Comparison of ENCODE assay signal across 28 cellular contexts in genomic region chr17:36824678-36825091, GRCh38.
DNase-seq lines count a peak whose midpoint lies in the region; ATAC-seq, FAIRE-seq and TF ChIP-seq lines count a peak whose summit lies in the region.
"Had no signal": no experiment of that assay in that cellular context is flagged by ENCODE, and none has a peak within 500 bp of the region (broad histone marks: within the 10 kb centered on the region; RNA-seq: fewer than 3 reads in every experiment).

No MANE protein-coding gene starts in this region.

- H3K4me1 Mint-ChIP-seq in T-cell: no peaks in the 10 kb centered on the region

- H3K4me3 Mint-ChIP-seq in T-cell: no peak overlapping the region
- H3K4me3 Mint-ChIP-seq: activated CD8-positive, alpha-beta T cell treated with anti-CD3 and anti-CD28 coated beads, Interleukin-2, amount 10 ng/mL, durations not matched to agents 7 days and 5 days; activated naive CD4-positive, alpha-beta T cell treated with anti-CD3 and anti-CD28 coated beads for 36 hours; CD4-positive, alpha-beta memory T cell; neural progenitor cell had no signal

- H3K36me3 ChIP-seq in H7 (replicated peaks; ENCODE audit: control insufficient read depth, insufficient read depth, low read length) (no peaks in the 10 kb centered on the region), RWPE2 (ENCODE audit: low read depth) (no peaks in the 10 kb centered on the region)
- H3K36me3 ChIP-seq: ascending aorta, left ventricle myocardium inferior, neural progenitor cell, tibial nerve had no signal

- H3K9me3 Mint-ChIP-seq in T-cell: no peaks in the 10 kb centered on the region
- H3K9me3 Mint-ChIP-seq: activated naive CD4-positive, alpha-beta T cell treated with anti-CD3 and anti-CD28 coated beads for 36 hours; CD4-positive, alpha-beta memory T cell; neural progenitor cell had no signal

- H3K4me3 ChIP-seq in A549 (no peak overlapping the region), H7 (ENCODE audit: insufficient read depth, low read depth, low read length) (no peak overlapping the region), RWPE2 (ENCODE audit: severe bottlenecking) (no peak overlapping the region)
- H3K4me3 ChIP-seq: ascending aorta, left ventricle myocardium inferior, mucosa of descending colon, neural progenitor cell, skin epidermis, tibial nerve had no signal

- TF ChIP-seq CTCF in A549 (IDR thresholded peaks at IDR 0.05) (no peak), RWPE2 (IDR thresholded peaks at IDR 0.05; ENCODE audit: poor library complexity, severe bottlenecking) (no peak), foreskin keratinocyte (conservative IDR thresholded peaks at IDR 0.05) (no peak)

- no peaks in the 10 kb centered on the region for H3K36me3 Mint-ChIP-seq in T-cell
- H3K36me3 Mint-ChIP-seq: CD4-positive, alpha-beta memory T cell; neural progenitor cell had no signal

- TF ChIP-seq EP300 in A549 (IDR thresholded peaks at IDR 0.05): no peak

- DNase-seq in A549 (ENCODE audit: low read depth in 1 of 2, low spot score in 1 of 2): peak in 1 of 2 experiments; percentile 46
- peak; percentile 53 for DNase-seq in H7
- no peak for DNase-seq in RWPE2 (ENCODE audit: low spot score)
- peak; percentile 42 to 61 for DNase-seq in foreskin keratinocyte
- no peak for DNase-seq in T-cell
- no peak for DNase-seq in NCI-H2227 (lab: John Stamatoyannopoulos, UW; ENCODE audit: unreplicated experiment)
- DNase-seq: activated CD8-positive, alpha-beta T cell treated with anti-CD3 and anti-CD28 coated beads, Interleukin-2, amount 10 ng/mL, durations not matched to agents 7 days and 5 days; activated naive CD4-positive, alpha-beta T cell treated with anti-CD3 and anti-CD28 coated beads for 36 hours; activated T-cell treated with anti-CD3 and anti-CD28 coated beads, Interleukin-2, amount 50 U/mL, for 48 hours; CD4-positive, alpha-beta memory T cell; DMS79; effector memory CD4-positive, alpha-beta T cell; left ventricle myocardium inferior; mucosa of descending colon; NCI-H1092; NCI-H2081; NCI-H510A treated with DMSO at 0.1 percent for 48 hours; stimulated activated CD4-positive, alpha-beta T cell treated with anti-CD3 and anti-CD28 coated beads, Interleukin-2, amount 100 ng/mL, for 48 hours; stimulated activated naive CD8-positive, alpha-beta T cell treated with anti-CD3 and anti-CD28 coated beads, Interleukin-15, Interleukin-2, amounts not matched to agents 100 U/mL and 50 U/mL, for 24 hours had no signal

- no peak overlapping the region for H3K27ac ChIP-seq in A549
- H3K27ac ChIP-seq in RWPE2 (ENCODE audit: poor library complexity, severe bottlenecking): no peak overlapping the region
- H3K27ac ChIP-seq in foreskin keratinocyte: no peak overlapping the region
- H3K27ac ChIP-seq: ascending aorta, HL-60, left ventricle myocardium inferior, neural progenitor cell, RWPE1, skin epidermis, tibial nerve had no signal

- TF ChIP-seq RAD21 in A549 (conservative IDR thresholded peaks at IDR 0.05 in 1 of 2, IDR thresholded peaks at IDR 0.05 in 1 of 2): no peak

- H3K27me3 ChIP-seq in H7 (ENCODE audit: control insufficient read depth, insufficient read depth, low read length) (no peaks in the 10 kb centered on the region), RWPE2 (ENCODE audit: insufficient read depth, poor library complexity, severe bottlenecking) (no peaks in the 10 kb centered on the region), foreskin keratinocyte (peaks cover 37% of the 10 kb centered on the region)
- H3K27me3 ChIP-seq: ascending aorta, neural progenitor cell had no signal

- H3K9me3 ChIP-seq in A549 (no peaks in the 10 kb centered on the region), RWPE2 (ENCODE audit: severe bottlenecking) (no peaks in the 10 kb centered on the region)
- H3K9me3 ChIP-seq: ascending aorta, left ventricle myocardium inferior, mucosa of descending colon, tibial nerve had no signal

- ATAC-seq in A549: peak in 1 of 2 experiments; percentile 42; a peak in 3 of 6 replicates
- 0 out of 3 replicates have a peak, but pooled peaks have one; percentile 31 for ATAC-seq in RWPE2 (ENCODE audit: low read depth)
- peak; percentile 82 for ATAC-seq in foreskin keratinocyte
- ATAC-seq in HG02759 (IDR thresholded peaks at IDR 0.05; ENCODE audit: unreplicated experiment): no peak
- ATAC-seq in activated CD4-positive, CD25-positive, alpha-beta regulatory T cell treated with anti-CD3 and anti-CD28 coated beads, Interleukin-2, amount 50 U/mL, for 24 hours: no peak
- ATAC-seq in T-cell (replicated peaks in 1 of 4): no peak
- ATAC-seq: activated CD8-positive, alpha-beta T cell treated with anti-CD3 and anti-CD28 coated beads, Interleukin-2, amount 10 ng/mL, durations not matched to agents 7 days and 5 days; mucosa of descending colon; stimulated activated naive CD8-positive, alpha-beta T cell treated with anti-CD3 and anti-CD28 coated beads, Interleukin-15, Interleukin-2, amounts not matched to agents 100 U/mL and 50 U/mL, for 24 hours had no signal

- no peak for TF ChIP-seq POLR2A in A549 (IDR thresholded peaks at IDR 0.05; ENCODE audit: low read length)

- CTCF ChIA-PET in A549 (lab: Yijun Ruan, JAX): interaction anchor here (0.6 to 2.1 kb wide), 4 partner anchors 36 to 156 kb away, joined by 3 to 5 read pairs (median 4); no protein-coding TSS in a partner anchor
- CTCF ChIA-PET in T-cell (lab: Charles Lee): no interaction called here

- H3K27me3 Mint-ChIP-seq in T-cell: peaks cover 37 to 62% of the 10 kb centered on the region in 2 donors

- no peak overlapping the region for H3K27ac Mint-ChIP-seq in T-cell
- H3K27ac Mint-ChIP-seq: activated CD8-positive, alpha-beta T cell treated with anti-CD3 and anti-CD28 coated beads, Interleukin-2, amount 10 ng/mL, durations not matched to agents 7 days and 5 days; activated naive CD4-positive, alpha-beta T cell treated with anti-CD3 and anti-CD28 coated beads for 36 hours; CD4-positive, alpha-beta memory T cell; neural progenitor cell; progenitor cell of endocrine pancreas had no signal

- H3K4me2 ChIP-seq in A549: no peak overlapping the region
- H3K4me2 ChIP-seq: neural progenitor cell had no signal

- WGBS in A549 (ENCODE audit: missing lambda C conversion rate): 48% methylated on average over 5 of the region's 5 CpGs

- FAIRE-seq in A549 (lab: Jason Lieb, UNC): no peak

- H3K4me1 ChIP-seq in A549: no peaks in the 10 kb centered on the region
- H3K4me1 ChIP-seq in RWPE2 (ENCODE audit: insufficient read depth, poor library complexity, severe bottlenecking): no peaks in the 10 kb centered on the region
- H3K4me1 ChIP-seq in foreskin keratinocyte: no peaks in the 10 kb centered on the region
- H3K4me1 ChIP-seq: ascending aorta, left ventricle myocardium inferior, neural progenitor cell, tibial nerve had no signal

- POLR2A ChIA-PET in A549 (lab: Yijun Ruan, JAX): no interaction called here
- POLR2A ChIA-PET in T-cell (lab: Charles Lee): no interaction called here

TF ChIP-seq in A549, 52 proteins besides CTCF, POLR2A, EP300 and RAD21:
- no peak for TF ChIP-seq FOSL2 (IDR thresholded peaks at IDR 0.05)
- peak; percentile 45 for TF ChIP-seq FOSL2 (CRISPR knock-in tag; IDR thresholded peaks at IDR 0.05)
- TF ChIP-seq SREBF2 (IDR thresholded peaks at IDR 0.05): no peak
- no peak for TF ChIP-seq CEBPB (IDR thresholded peaks at IDR 0.05)

Comparison
In these comparisons a context has a peak if more than half of its experiments do, and no peak if none do; other contexts are left out.
1. ATAC-seq: peak in RWPE2 (single experiment) and foreskin keratinocyte (single experiment); none in HG02759 (single experiment), activated CD4-positive, CD25-positive, alpha-beta regulatory T cell treated with anti-CD3 and anti-CD28 coated beads, Interleukin-2, amount 50 U/mL, for 24 hours (0 of 2) and T-cell (0 of 4).
2. DNase-seq: peak in H7 (single experiment) and foreskin keratinocyte (2 of 2); none in RWPE2 (single experiment), T-cell (0 of 34) and NCI-H2227 (single experiment).